18 cellular contexts compared by ENCODE assay signal in the genomic region with DNA sequence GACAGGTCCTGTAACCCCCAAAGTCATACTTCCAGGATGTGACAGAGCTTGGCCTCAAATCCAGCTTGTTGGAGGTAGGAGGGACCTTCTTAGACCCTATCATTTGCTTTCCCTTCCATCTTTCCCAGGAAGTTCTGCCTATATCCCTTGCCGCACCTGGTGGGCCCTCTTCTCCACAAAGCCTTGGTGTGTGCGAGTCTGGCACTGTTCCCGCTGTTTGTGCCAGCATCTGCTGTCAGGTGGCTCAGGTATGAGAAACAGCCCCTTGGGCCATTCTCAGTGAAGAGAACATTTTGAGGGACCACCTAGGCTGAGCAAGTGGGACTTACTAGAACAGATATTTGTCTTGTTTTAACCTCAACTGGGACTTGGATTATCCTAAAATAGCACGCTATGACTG. TPM values are rescaled to one million over a fixed set of nuclear protein-coding genes. Genes with fewer than 3 reads are reported as not detected.
A peak's percentile ranks its signal among the peaks of the same experiment; 100 is the strongest.
DNase-seq lines count a peak whose midpoint lies in the region; ATAC-seq and TF ChIP-seq lines count a peak whose summit lies in the region.
"Had no signal": no experiment of that assay in that cellular context is flagged by ENCODE, and none has a peak within 500 bp of the region (broad histone marks: within the 10 kb centered on the region; RNA-seq: fewer than 3 reads in every experiment).

No MANE protein-coding gene starts in this region.

- H3K14ac ChIP-seq in IMR-90 (replicated peaks; ENCODE audit: low read depth, low read length): peak overlapping the region; percentile 77; the same call in 1 of the 2 replicates

- no peak for ATAC-seq in IMR-90 (ENCODE audit: low read depth)
- no peak for ATAC-seq in lower lobe of right lung
- ATAC-seq in GM19452 (IDR thresholded peaks at IDR 0.05; ENCODE audit: unreplicated experiment): no peak
- no peak for ATAC-seq in GM19397 (IDR thresholded peaks at IDR 0.05; ENCODE audit: unreplicated experiment)

- H3K4ac ChIP-seq in IMR-90 (ENCODE audit: low read depth, low read length): peak overlapping the region; percentile 45

- H3K18ac ChIP-seq in IMR-90 (ENCODE audit: low read depth, low read length): no peak overlapping the region

- POLR2A ChIA-PET in IMR-90 (lab: Charles Lee; ENCODE audit: unreplicated experiment): no interaction called here

- peak overlapping the region; percentile 32 for H2BK5ac ChIP-seq in IMR-90 (ENCODE audit: low read depth, low read length, poor library complexity, severe bottlenecking)

- no peaks in the 10 kb centered on the region for H3K36me3 ChIP-seq in IMR-90 (ENCODE audit: control insufficient read depth, insufficient read depth, low read length)
- peaks cover 6% of the 10 kb centered on the region for H3K36me3 ChIP-seq in adipocyte (ENCODE audit: control insufficient read depth, insufficient read depth, low read length, severe bottlenecking)
- no peaks in the 10 kb centered on the region for H3K36me3 ChIP-seq in lower lobe of right lung
- peaks cover 13% of the 10 kb centered on the region for H3K36me3 ChIP-seq in suprapubic skin
- H3K36me3 ChIP-seq: SJSA1 had no signal

- TF ChIP-seq POLR2A in IMR-90 (IDR thresholded peaks at IDR 0.05; ENCODE audit: low read depth, low read length) (no peak), suprapubic skin (IDR thresholded peaks at IDR 0.05) (no peak)

- no peak for TF ChIP-seq RAD21 in IMR-90 (IDR thresholded peaks at IDR 0.05; ENCODE audit: low read length)

- no peak overlapping the region for H4K5ac ChIP-seq in IMR-90 (ENCODE audit: low read depth, low read length)

- H3K4me3 ChIP-seq in IMR-90 (ENCODE audit: insufficient read depth, low read depth, low read length) (no peak overlapping the region), adipocyte (ENCODE audit: low read length) (peak overlapping the region; percentile 75), lower lobe of right lung (peak overlapping the region; percentile 55), suprapubic skin (peak overlapping the region; percentile 53)
- H3K4me3 ChIP-seq: SJSA1 had no signal

- no peak for TF ChIP-seq EP300 in suprapubic skin (IDR thresholded peaks at IDR 0.05)

- peak overlapping the region; percentile 57 for H2AFZ ChIP-seq in IMR-90 (replicated peaks; ENCODE audit: low read length, poor library complexity)

- no peak overlapping the region for H3K4me2 ChIP-seq in IMR-90 (ENCODE audit: low read depth, low read length)

- intact Hi-C loops in IMR-90 (cut with micrococcal nuclease): no loop called here
- intact Hi-C loops in lower lobe of right lung (cut with DNase I): no loop called here

- peak overlapping the region; percentile 64; the same call in 1 of the 2 replicates for H2AK5ac ChIP-seq in IMR-90 (ENCODE audit: low read depth, low read length)

- peak overlapping the region; percentile 69; the same call in 1 of the 3 replicates for H2BK15ac ChIP-seq in IMR-90 (ENCODE audit: low read depth, low read length)

- H2BK20ac ChIP-seq in IMR-90 (ENCODE audit: low read depth, low read length): peak overlapping the region; percentile 64; the same call in 1 of the 2 replicates

- BruUV-seq in IMR-90 (replicated peaks; lab: Mats Ljungman, UMichigan): no TSS peak

- H3K23ac ChIP-seq in IMR-90 (ENCODE audit: low read depth, low read length): 0 out of 2 replicates have a peak overlapping the region, but pooled peaks have one; percentile 11

- CTCF ChIA-PET in IMR-90 (lab: Yijun Ruan, JAX): no interaction called here

- no peak overlapping the region for H3K56ac ChIP-seq in IMR-90 (ENCODE audit: extremely low read depth, insufficient read depth, low read length)

- TF ChIP-seq CTCF in IMR-90 (conservative IDR thresholded peaks at IDR 0.05; ENCODE audit: low read depth, low read length) (no peak), lower lobe of right lung (IDR thresholded peaks at IDR 0.05) (no peak), suprapubic skin (IDR thresholded peaks at IDR 0.05) (no peak)

- H3K27me3 ChIP-seq in IMR-90 (ENCODE audit: control insufficient read depth, insufficient read depth, low read length): no peaks in the 10 kb centered on the region
- H3K27me3 ChIP-seq in adipocyte (replicated peaks; ENCODE audit: control insufficient read depth, insufficient read depth, low read length): no peaks in the 10 kb centered on the region
- H3K27me3 ChIP-seq in lower lobe of right lung (ENCODE audit: low read depth): no peaks in the 10 kb centered on the region
- H3K27me3 ChIP-seq in suprapubic skin: no peaks in the 10 kb centered on the region
- H3K27me3 ChIP-seq: SJSA1 had no signal

- dilution Hi-C loops in IMR-90 (cut with HindIII; ENCODE audit: low sequenced_read_pairs, unreplicated experiment): no loop called here

- in situ Hi-C loops in IMR-90 (cut with MboI; ENCODE audit: low sequenced_read_pairs): no loop called here

- H4K20me1 ChIP-seq in IMR-90 (ENCODE audit: insufficient read depth, low read length): no peaks in the 10 kb centered on the region

- H3K9me1 ChIP-seq in IMR-90 (ENCODE audit: insufficient read depth, low read length): peaks cover 19% of the 10 kb centered on the region

- peaks cover 11% of the 10 kb centered on the region for H3K4me1 ChIP-seq in IMR-90 (ENCODE audit: control insufficient read depth, insufficient read depth, low read length)
- H3K4me1 ChIP-seq in adipocyte (ENCODE audit: control insufficient read depth, insufficient read depth, low read length): peaks cover 28% of the 10 kb centered on the region
- H3K4me1 ChIP-seq in lower lobe of right lung: peaks cover 31% of the 10 kb centered on the region
- peaks cover 46% of the 10 kb centered on the region for H3K4me1 ChIP-seq in suprapubic skin

- WGBS in IMR-90 (ENCODE audit: extremely low coverage in 2 of 2, insufficient read length in 1 of 2), 2 experiments: no CpG with 5 or more reads among the region's 4 CpGs
- 68% methylated on average over 2 of the region's 4 CpGs for WGBS in suprapubic skin

- H4K91ac ChIP-seq in IMR-90 (ENCODE audit: insufficient read depth, low read depth, low read length): no peak overlapping the region; the same call in 1 of the 2 replicates

- H4K8ac ChIP-seq in IMR-90 (ENCODE audit: low read depth in 2 of 2, low read length in 2 of 2): peak overlapping the region; percentile 24 to 57; a peak in 2 of 4 replicates

- peak overlapping the region; percentile 32; the same call in 1 of the 2 replicates for H2BK120ac ChIP-seq in IMR-90 (ENCODE audit: low read depth, low read length)

- peak overlapping the region; percentile 83 for H2AK9ac ChIP-seq in IMR-90 (replicated peaks; ENCODE audit: low read depth, low read length, poor library complexity)

- H3K79me1 ChIP-seq in IMR-90 (ENCODE audit: low read depth in 1 of 2, low read length in 2 of 2): peaks cover 0 to 16% of the 10 kb centered on the region in 2 experiments; a peak in 2 of 4 replicates

- no peak overlapping the region for H3K27ac ChIP-seq in IMR-90 (ENCODE audit: insufficient read depth, low read length)
- no peak overlapping the region for H3K27ac ChIP-seq in lower lobe of right lung
- peak overlapping the region; percentile 89 for H3K27ac ChIP-seq in suprapubic skin
- H3K27ac ChIP-seq: C4-2B, SJSA1 had no signal

- H3K9ac ChIP-seq in IMR-90 (ENCODE audit: low read depth, low read length) (no peak overlapping the region), adipocyte (ENCODE audit: low read length) (peak overlapping the region; percentile 85)

- DNase-seq in IMR-90: no peak
- DNase-seq in adipocyte (ENCODE audit: low read depth): no peak
- no peak for DNase-seq in lower lobe of right lung
- no peak for DNase-seq in suprapubic skin (ENCODE audit: low spot score in 2 of 2)
- DNase-seq in HT-29 (ENCODE audit: low spot score): no peak
- DNase-seq: amniotic stem cell; DMS79 treated with DMSO at 0.1 percent for 48 hours; NCI-H2227 treated with DMSO at 0.1 percent for 48 hours; stimulated activated CD4-positive, alpha-beta T cell treated with anti-CD3 and anti-CD28 coated beads, Interleukin-2, amount 100 ng/mL, for 48 hours had no signal

- H3K9me3 ChIP-seq in IMR-90 (ENCODE audit: control insufficient read depth, insufficient read depth, low read length) (no peaks in the 10 kb centered on the region), adipocyte (ENCODE audit: control insufficient read depth, low read length) (no peaks in the 10 kb centered on the region), lower lobe of right lung (no peaks in the 10 kb centered on the region), suprapubic skin (no peaks in the 10 kb centered on the region)
- H3K9me3 ChIP-seq: SJSA1 had no signal

RNA-seq across cellular contexts. Expression of gene IL17RE, which starts 1.3 kb away (rescaled TPM):
- total RNA-seq in IMR-90 (2012; rRNA removed) (0.90 and 1.1 TPM in 2 replicates), lower lobe of right lung (21.5 TPM), suprapubic skin (100 to 1,000 TPM in 1 of 4 donors, 10 to 100 TPM in 3; 49.2 to 116 (median 77.8) TPM)
- 7.2 and 8.6 TPM in 2 replicates for polyA plus RNA-seq in IMR-90 (2012; rRNA removed)
- 2.9 and 4.4 TPM in 2 replicates for polyA plus RNA-seq in IMR-90 (2012; cell fraction: cytosol; rRNA removed)
- 14.6 and 32.4 TPM in 2 replicates for polyA plus RNA-seq in IMR-90 (2012; cell fraction: nucleus; rRNA removed; ENCODE audit: low replicate concordance)
- total RNA-seq in HT-29 (2014; rRNA removed; shearing (Covaris generic)): 13.4 and 17.0 TPM in 2 replicates

RNA-seq across cellular contexts. Expression of gene IL17RC, which starts 13.0 kb away (rescaled TPM):
- total RNA-seq in IMR-90 (2012; rRNA removed) (18.9 and 20.8 TPM in 2 replicates), lower lobe of right lung (27.2 TPM), suprapubic skin (100 to 1,000 TPM in 3 of 4 donors, 10 to 100 TPM in 1; 92.5 to 185 (median 137) TPM)
- 28.3 and 29.9 TPM in 2 replicates for polyA plus RNA-seq in IMR-90 (2012; rRNA removed)
- polyA plus RNA-seq in IMR-90 (2012; cell fraction: cytosol; rRNA removed): 30.0 and 33.9 TPM in 2 replicates
- 64.3 and 129 TPM in 2 replicates for polyA plus RNA-seq in IMR-90 (2012; cell fraction: nucleus; rRNA removed; ENCODE audit: low replicate concordance)
- 18.6 and 23.4 TPM in 2 replicates for total RNA-seq in HT-29 (2014; rRNA removed; shearing (Covaris generic))
- polyA plus RNA-seq: neural cell had no signal

RNA-seq across cellular contexts. Expression of gene JAGN1, which starts 13.5 kb away (rescaled TPM):
- 39.3 and 40.5 TPM in 2 replicates for total RNA-seq in IMR-90 (2012; rRNA removed)
- polyA plus RNA-seq in IMR-90 (2012; rRNA removed): 30.3 and 32.7 TPM in 2 replicates
- polyA plus RNA-seq in IMR-90 (2012; cell fraction: cytosol; rRNA removed): 17.6 and 44.6 TPM in 2 replicates
- 8.8 and 13.0 TPM in 2 replicates for polyA plus RNA-seq in IMR-90 (2012; cell fraction: nucleus; rRNA removed; ENCODE audit: low replicate concordance)
- total RNA-seq in lower lobe of right lung: 23.8 TPM
- 10 to 100 TPM; 29.5 to 71.3 (median 49.8) TPM for total RNA-seq in suprapubic skin
- 24.0 and 26.0 TPM in 2 replicates for total RNA-seq in HT-29 (2014; rRNA removed; shearing (Covaris generic))

RNA-seq across cellular contexts. Expression of gene CIDEC, which starts 23.9 kb away (rescaled TPM):
- not detected in 2 replicates for total RNA-seq in IMR-90 (2012; rRNA removed)
- polyA plus RNA-seq in IMR-90 (2012; rRNA removed): 0.09 TPM in 1 of 2 replicates, not detected in the other
- polyA plus RNA-seq in IMR-90 (2012; cell fraction: cytosol; rRNA removed): 0.07 and 0.11 TPM in 2 replicates
- not detected in 2 replicates for polyA plus RNA-seq in IMR-90 (2012; cell fraction: nucleus; rRNA removed; ENCODE audit: low replicate concordance)
- not detected for total RNA-seq in lower lobe of right lung
- 10 to 100 TPM; 12.5 to 34.7 (median 26.1) TPM for total RNA-seq in suprapubic skin
- total RNA-seq in HT-29 (2014; rRNA removed; shearing (Covaris generic)): 0.61 and 1.5 TPM in 2 replicates
- total RNA-seq: activated CD4-positive, alpha-beta memory T cell treated with anti-CD3 and anti-CD28 coated beads for 36 hours; dermis blood vessel endothelial cell; H1; SJSA1; urinary bladder had no signal
- polyA plus RNA-seq: H1, neural cell had no signal

RNA-seq across cellular contexts. Expression of gene CRELD1, which starts 29.7 kb away (rescaled TPM):
- 8.6 and 9.4 TPM in 2 replicates for total RNA-seq in IMR-90 (2012; rRNA removed)
- 25.2 and 25.7 TPM in 2 replicates for polyA plus RNA-seq in IMR-90 (2012; rRNA removed)
- 23.1 and 33.9 TPM in 2 replicates for polyA plus RNA-seq in IMR-90 (2012; cell fraction: cytosol; rRNA removed)
- 45.2 and 54.3 TPM in 2 replicates for polyA plus RNA-seq in IMR-90 (2012; cell fraction: nucleus; rRNA removed; ENCODE audit: low replicate concordance)
- total RNA-seq in lower lobe of right lung: 54.3 TPM
- 10 to 100 TPM; 18.9 to 46.7 (median 26.0) TPM for total RNA-seq in suprapubic skin
- 10.4 and 12.9 TPM in 2 replicates for total RNA-seq in HT-29 (2014; rRNA removed; shearing (Covaris generic))
